Comparison of ENCODE assay signal across 9 cellular contexts in the genomic region with DNA sequence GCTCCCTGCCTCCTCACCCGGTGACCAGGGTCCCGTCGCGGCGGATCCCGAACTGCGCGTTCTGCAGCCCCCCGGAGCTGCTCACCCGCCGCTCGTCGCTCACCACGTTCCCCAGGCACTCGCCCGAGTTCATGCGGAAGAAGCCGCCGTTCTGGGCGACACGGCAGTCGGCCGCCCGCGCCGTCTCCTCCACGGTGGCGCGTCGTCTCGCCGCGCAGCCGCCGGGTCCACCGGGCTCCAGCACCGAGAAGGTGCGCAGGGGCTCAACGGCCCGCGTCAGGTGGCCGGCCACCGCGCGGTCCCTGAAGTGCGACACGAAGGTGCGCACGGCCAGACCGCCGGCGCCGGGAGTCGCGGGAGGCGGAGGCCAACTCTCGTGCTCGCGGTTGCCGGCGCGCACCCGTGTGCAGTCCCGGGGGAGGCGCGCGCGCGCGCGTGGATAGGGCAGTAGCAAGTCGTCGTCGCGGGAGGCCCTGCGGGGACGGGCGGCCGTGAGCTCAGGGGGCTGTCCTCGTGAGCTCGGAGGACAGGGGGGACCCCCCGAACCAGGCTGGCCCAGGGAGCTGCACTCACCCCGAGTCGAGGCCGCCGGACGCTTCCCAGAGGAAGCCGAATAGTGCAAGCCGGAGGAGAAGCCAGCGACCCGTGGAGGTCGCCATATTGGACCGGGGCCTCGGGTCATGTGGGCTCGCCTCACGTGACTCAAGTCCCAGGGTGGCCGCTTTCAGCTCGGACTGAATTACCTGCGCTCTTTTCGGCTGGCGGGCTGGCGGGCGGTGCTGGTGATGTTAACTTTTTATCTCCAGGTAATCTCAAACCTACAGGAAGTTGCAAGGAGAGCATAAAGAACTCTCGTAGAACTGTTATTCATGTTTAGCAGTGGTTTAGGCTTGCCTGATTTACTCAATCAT. TPM values are rescaled to one million over a fixed set of nuclear protein-coding genes. Genes with fewer than 3 reads are reported as not detected.
DNase-seq lines count a peak whose midpoint lies in the region; ATAC-seq, FAIRE-seq and TF ChIP-seq lines count a peak whose summit lies in the region.
"Had no signal": no experiment of that assay in that cellular context is flagged by ENCODE, and none has a peak within 500 bp of the region (broad histone marks: within the 10 kb centered on the region; RNA-seq: fewer than 3 reads in every experiment).

A gene with protein sequence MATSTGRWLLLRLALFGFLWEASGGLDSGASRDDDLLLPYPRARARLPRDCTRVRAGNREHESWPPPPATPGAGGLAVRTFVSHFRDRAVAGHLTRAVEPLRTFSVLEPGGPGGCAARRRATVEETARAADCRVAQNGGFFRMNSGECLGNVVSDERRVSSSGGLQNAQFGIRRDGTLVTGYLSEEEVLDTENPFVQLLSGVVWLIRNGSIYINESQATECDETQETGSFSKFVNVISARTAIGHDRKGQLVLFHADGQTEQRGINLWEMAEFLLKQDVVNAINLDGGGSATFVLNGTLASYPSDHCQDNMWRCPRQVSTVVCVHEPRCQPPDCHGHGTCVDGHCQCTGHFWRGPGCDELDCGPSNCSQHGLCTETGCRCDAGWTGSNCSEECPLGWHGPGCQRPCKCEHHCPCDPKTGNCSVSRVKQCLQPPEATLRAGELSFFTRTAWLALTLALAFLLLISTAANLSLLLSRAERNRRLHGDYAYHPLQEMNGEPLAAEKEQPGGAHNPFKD (minus strand): TSS at position 680 of the 911 bp plus-strand sequence. CDS start 21 bp downstream, at position 659.

- peak within 1 kb of the TSS; percentile 94 for H3K9ac ChIP-seq in HepG2 (ENCODE audit: insufficient read depth, low read depth, low read length)

- no peaks in the 10 kb centered on the region for H3K9me3 ChIP-seq in BE2C
- no peaks in the 10 kb centered on the region for H3K9me3 ChIP-seq in HepG2 (ENCODE audit: low read length)

- H3K27me3 ChIP-seq in BE2C (peaks cover 12% of the 10 kb centered on the region), HepG2 (ENCODE audit: control insufficient read depth in 1 of 2, insufficient read depth in 2 of 2, low read length in 2 of 2) (no peaks in the 10 kb centered on the region; a peak in 1 of 5 replicates)

- H3K4me2 ChIP-seq in HepG2 (ENCODE audit: low read depth, low read length) = peak within 1 kb of the TSS; percentile 94

- POLR2A ChIA-PET in HepG2 (lab: Yijun Ruan, JAX) = interaction anchor here (0.6 to 4.4 kb wide), 16 partner anchors 9 to 298 kb away, joined by 3 to 27 read pairs (median 4); a partner anchor contains a TSS

- DNase-seq in BE2C (peak; percentile 89), NCI-H524 treated with DMSO at 0.1 percent for 48 hours (lab: John Stamatoyannopoulos, UW) (peak; percentile 18), dermis blood vessel endothelial cell (peak; percentile 91), HepG2 (ENCODE audit: low spot score) (peak; percentile 87)
- DNase-seq in activated CD4-positive, alpha-beta T cell treated with anti-CD3 and anti-CD28 coated beads, Interleukin-2, amount 50 U/mL, for 4 hours = peak; percentile 76 to 78
- peak; percentile 74 for DNase-seq in stimulated activated CD4-positive, alpha-beta T cell treated with anti-CD3 and anti-CD28 coated beads, Interleukin-2, amount 100 ng/mL, for 4 hours (ENCODE audit: low read depth)

- no TSS peak for BruUV-seq in HepG2 (replicated peaks; lab: Mats Ljungman, UMichigan)

- H3K36me3 ChIP-seq in BE2C = no peaks in the 10 kb centered on the region
- peaks cover 13 to 26% of the 10 kb centered on the region in 2 experiments; a peak in 4 of 5 replicates for H3K36me3 ChIP-seq in HepG2 (replicated peaks in 1 of 2; ENCODE audit: control insufficient read depth in 1 of 2, insufficient read depth in 2 of 2, low read length in 2 of 2)

- TF ChIP-seq RAD21 in HepG2 (CRISPR knock-in tag; IDR thresholded peaks at IDR 0.05) = peak; percentile 51

- in situ Hi-C loops in HepG2 (cut with HindIII; ENCODE audit: extremely low pct_ligation_motif_present, low pct_unique_long_range_greater_than_20kb) = no loop called here

- H3K27ac ChIP-seq in HepG2 (ENCODE audit: extremely low read length, insufficient read depth, low read length) = peak within 1 kb of the TSS; percentile 98

- no peaks in the 10 kb centered on the region for H4K20me1 ChIP-seq in HepG2 (ENCODE audit: insufficient read depth, low read length)

- H3K4me3 ChIP-seq in BE2C (ENCODE audit: low read depth, low read length) = peak within 1 kb of the TSS; percentile 80
- H3K4me3 ChIP-seq in HepG2 (replicated peaks in 1 of 3; ENCODE audit: insufficient read depth in 1 of 3, low read depth in 2 of 3, low read length in 3 of 3) = peak within 1 kb of the TSS; percentile 77 to 91 (median 78)

- peak; percentile 36 for FAIRE-seq in HepG2 (lab: Jason Lieb, UNC)
- FAIRE-seq: endometrium had no signal

- no peak within 1 kb of the TSS for H2AFZ ChIP-seq in HepG2 (ENCODE audit: low read length)

- TF ChIP-seq CTCF in BE2C (IDR thresholded peaks at IDR 0.05; ENCODE audit: low read depth, low read length) (no peak), HepG2 (CRISPR knock-in tag; IDR thresholded peaks at IDR 0.05) (no peak)

- 2% methylated on average over 45 of the region's 104 CpGs for WGBS in HepG2 (ENCODE audit: low lambda C conversion rate)

- TF ChIP-seq POLR2A in GM19193 (IDR thresholded peaks at IDR 0.05; ENCODE audit: extremely low read depth, insufficient read depth, insufficient read length) (peak; percentile 76), HepG2 (IDR thresholded peaks at IDR 0.05; ENCODE audit: insufficient read depth in 1 of 2, low read depth in 2 of 2, low read length in 2 of 2) (peak; percentile 76 to 92)

- CTCF ChIA-PET in HepG2 (lab: Yijun Ruan, JAX; ENCODE audit: low intra/inter-chr PET ratio, low total read pairs) = no interaction called here

- H3K79me2 ChIP-seq in HepG2 (ENCODE audit: insufficient read depth, low read length) = peaks cover 14% of the 10 kb centered on the region

- peak in 1 of 2 experiments; percentile 78; a peak in 2 of 4 replicates for TF ChIP-seq EP300 in HepG2 (IDR thresholded peaks at IDR 0.05; ENCODE audit: low read depth in 2 of 2, low read length in 2 of 2)
- TF ChIP-seq EP300 in HepG2 (CRISPR knock-in tag; IDR thresholded peaks at IDR 0.05; ENCODE audit: borderline replicate concordance) = no peak; the same call in 1 of the 2 replicates

- intact Hi-C loops in HepG2 (cut with micrococcal nuclease; ENCODE audit: unreplicated experiment) = loop anchor here (2.0 kb wide), 1 partner anchor 63 kb away; a partner anchor contains a TSS

- H3K4me1 ChIP-seq in BE2C (no peaks in the 10 kb centered on the region; the same call in 1 of the 2 replicates), HepG2 (ENCODE audit: insufficient read depth, low read length) (peaks cover 52% of the 10 kb centered on the region)

- ATAC-seq in HG03432 (IDR thresholded peaks at IDR 0.05; ENCODE audit: unreplicated experiment) (peak; percentile 91), HepG2 (peak; percentile 43)

TF ChIP-seq in HepG2, 621 proteins besides CTCF, POLR2A, EP300 and RAD21 (continues in another document):
- peak; percentile 88; the same call in 1 of the 2 replicates for TF ChIP-seq ZNF589 (CRISPR knock-in tag; conservative IDR thresholded peaks at IDR 0.05)
- TF ChIP-seq ZNF333 (CRISPR knock-in tag; IDR thresholded peaks at IDR 0.05; ENCODE audit: borderline replicate concordance) = peak; percentile 88; the same call in 1 of the 2 replicates
- TF ChIP-seq HOXD1 (CRISPR knock-in tag; IDR thresholded peaks at IDR 0.05) = peak; percentile 93
- TF ChIP-seq, protein P1, sequence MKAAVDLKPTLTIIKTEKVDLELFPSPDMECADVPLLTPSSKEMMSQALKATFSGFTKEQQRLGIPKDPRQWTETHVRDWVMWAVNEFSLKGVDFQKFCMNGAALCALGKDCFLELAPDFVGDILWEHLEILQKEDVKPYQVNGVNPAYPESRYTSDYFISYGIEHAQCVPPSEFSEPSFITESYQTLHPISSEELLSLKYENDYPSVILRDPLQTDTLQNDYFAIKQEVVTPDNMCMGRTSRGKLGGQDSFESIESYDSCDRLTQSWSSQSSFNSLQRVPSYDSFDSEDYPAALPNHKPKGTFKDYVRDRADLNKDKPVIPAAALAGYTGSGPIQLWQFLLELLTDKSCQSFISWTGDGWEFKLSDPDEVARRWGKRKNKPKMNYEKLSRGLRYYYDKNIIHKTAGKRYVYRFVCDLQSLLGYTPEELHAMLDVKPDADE (CRISPR knock-in tag; IDR thresholded peaks at IDR 0.05) = peak; percentile 77; the same call in 1 of the 2 replicates
- TF ChIP-seq MEF2D (CRISPR knock-in tag; IDR thresholded peaks at IDR 0.05) = peak; percentile 72; the same call in 1 of the 2 replicates
- no peak for TF ChIP-seq ZNF775 (CRISPR knock-in tag; IDR thresholded peaks at IDR 0.05; ENCODE audit: borderline replicate concordance)
- 0 out of 2 replicates have a peak, but pooled peaks have one; percentile 81 for TF ChIP-seq RBAK (CRISPR knock-in tag; IDR thresholded peaks at IDR 0.05)
- TF ChIP-seq ZNF780A (CRISPR knock-in tag; IDR thresholded peaks at IDR 0.05) = peak; percentile 94

RNA-seq across cellular contexts. Expression of the gene that starts here (rescaled TPM):
- 7.0 TPM for polyA plus RNA-seq in BE2C (2012; ENCODE audit: insufficient read depth, insufficient read length, low read depth)
- total RNA-seq in dermis blood vessel endothelial cell (34.8 and 35.9 TPM in 2 replicates), HepG2 (2016; rRNA removed; fragmentation: Illumina TruSeq; extraction: Trizol) (29.8 and 60.3 TPM in 2 replicates)
- total RNA-seq in HepG2 (2016; cell fraction: cytosol; rRNA removed; fragmentation: Illumina TruSeq; extraction: Trizol; ENCODE audit: low read depth) = 10.2 and 12.2 TPM in 2 replicates
- total RNA-seq in HepG2 (2016; cell fraction: insoluble cytoplasmic fraction; rRNA removed; fragmentation: Illumina TruSeq; extraction: Trizol) = 25.3 and 59.7 TPM in 2 replicates
- 19.0 and 22.6 TPM in 2 replicates for total RNA-seq in HepG2 (2016; cell fraction: membrane; rRNA removed; fragmentation: Illumina TruSeq; extraction: Trizol)
- 58.3 and 69.4 TPM in 2 replicates for total RNA-seq in HepG2 (2016; cell fraction: nucleus; rRNA removed; fragmentation: Illumina TruSeq; extraction: Trizol)
- 27.1 and 31.6 TPM in 2 replicates for polyA plus RNA-seq in HepG2 (2011; rRNA removed)
- polyA plus RNA-seq in HepG2 (2011; cell fraction: cytosol; rRNA removed) = 28.0 and 43.3 TPM in 2 replicates
- polyA plus RNA-seq in HepG2 (2011; cell fraction: nucleus; rRNA removed) = 119 and 135 TPM in 2 replicates
- 20.6 and 22.0 TPM in 2 replicates for polyA plus RNA-seq in HepG2 (2012)
- 7.6 and 9.3 TPM in 2 replicates for polyA plus RNA-seq in HepG2 (2016; cell fraction: cytosol; fragmentation: Illumina TruSeq; extraction: Trizol; ENCODE audit: low read depth)
- 24.9 and 27.9 TPM in 2 replicates for polyA plus RNA-seq in HepG2 (2016; cell fraction: insoluble cytoplasmic fraction; fragmentation: Illumina TruSeq; extraction: Trizol; ENCODE audit: low read depth)
- 15.1 and 16.1 TPM in 2 replicates for polyA plus RNA-seq in HepG2 (2016; cell fraction: membrane; fragmentation: Illumina TruSeq; extraction: Trizol; ENCODE audit: low read depth)
- 111 and 120 TPM in 2 replicates for polyA plus RNA-seq in HepG2 (2016; cell fraction: nucleus; fragmentation: Illumina TruSeq; extraction: Trizol; ENCODE audit: insufficient read depth, low read depth)
- polyA minus RNA-seq in HepG2 (2011; rRNA and poly(A)+ RNA removed; ENCODE audit: low replicate concordance) = 13.4 and 91.3 TPM in 2 replicates
- polyA minus RNA-seq in HepG2 (2011; cell fraction: cytosol; rRNA and poly(A)+ RNA removed) = 24.6 and 30.4 TPM in 2 replicates
- polyA minus RNA-seq in HepG2 (2011; cell fraction: nucleus; rRNA and poly(A)+ RNA removed) = 41.9 and 43.5 TPM in 2 replicates

Comparison
In these comparisons a context has a peak if more than half of its experiments do, and no peak if none do; other contexts are left out.
1. Peak in every context shown above with its lines: DNase-seq, ATAC-seq, H3K4me3 ChIP-seq and H3K27ac ChIP-seq.
2. DNase-seq: peak in every context shown above with its lines; median percentile 91 in dermis blood vessel endothelial cell; 89 in BE2C; 87 in HepG2; 77 in activated CD4-positive, alpha-beta T cell treated with anti-CD3 and anti-CD28 coated beads, Interleukin-2, amount 50 U/mL, for 4 hours; 74 in stimulated activated CD4-positive, alpha-beta T cell treated with anti-CD3 and anti-CD28 coated beads, Interleukin-2, amount 100 ng/mL, for 4 hours; 18 in NCI-H524 treated with DMSO at 0.1 percent for 48 hours.